ENCODE assay signal across 2 cellular contexts in the genomic region with DNA sequence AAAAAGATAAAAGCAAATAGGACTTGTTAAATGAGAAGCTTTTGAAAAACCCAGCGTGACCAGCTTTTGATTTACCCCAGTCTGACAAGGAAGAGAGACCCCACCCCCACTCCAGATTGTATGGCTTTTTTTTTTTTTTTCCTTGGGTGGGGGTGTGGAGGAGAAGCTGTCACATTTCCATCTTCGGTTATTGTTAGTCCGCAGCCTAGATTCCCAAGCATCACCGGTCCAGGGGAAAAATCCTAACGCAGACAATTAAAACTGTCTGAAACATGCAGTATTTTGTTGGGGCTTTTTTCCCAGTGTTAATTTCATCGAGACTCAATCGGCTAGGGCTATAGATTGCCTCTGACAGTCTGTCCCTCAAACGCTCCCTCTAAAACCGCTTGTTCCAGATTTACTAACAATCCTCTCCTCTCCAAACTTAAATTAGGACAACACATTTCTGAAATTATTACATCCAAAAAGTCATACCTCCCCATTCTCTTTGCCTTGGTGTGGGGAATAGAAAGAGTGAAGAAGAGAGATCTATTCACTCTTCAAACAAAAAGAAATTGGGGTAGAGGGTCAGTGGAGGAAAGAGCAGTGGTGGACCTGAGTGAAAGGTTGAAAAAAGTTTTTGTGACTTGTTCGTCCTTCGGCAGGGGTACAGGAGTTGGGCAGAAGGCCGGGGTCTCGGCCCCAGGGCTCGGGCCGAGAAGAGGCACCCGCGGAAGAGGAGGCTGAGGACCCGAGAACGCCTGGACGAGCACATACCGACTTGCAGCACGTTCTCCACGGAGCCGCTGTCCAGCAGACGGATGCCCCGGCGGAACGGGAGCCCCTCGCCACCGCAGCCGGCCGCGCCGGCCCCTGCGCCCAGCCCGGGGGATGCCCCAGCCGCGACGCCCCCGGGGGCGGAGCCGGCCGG.
A peak's percentile ranks its signal among the peaks of the same experiment; 100 is the strongest.
TF ChIP-seq lines count a peak whose summit lies in the region.

No MANE protein-coding gene starts in this region.

TF ChIP-seq in PFSK-1, 5 proteins besides CTCF, POLR2A, EP300 and RAD21:
- TF ChIP-seq, protein P1, sequence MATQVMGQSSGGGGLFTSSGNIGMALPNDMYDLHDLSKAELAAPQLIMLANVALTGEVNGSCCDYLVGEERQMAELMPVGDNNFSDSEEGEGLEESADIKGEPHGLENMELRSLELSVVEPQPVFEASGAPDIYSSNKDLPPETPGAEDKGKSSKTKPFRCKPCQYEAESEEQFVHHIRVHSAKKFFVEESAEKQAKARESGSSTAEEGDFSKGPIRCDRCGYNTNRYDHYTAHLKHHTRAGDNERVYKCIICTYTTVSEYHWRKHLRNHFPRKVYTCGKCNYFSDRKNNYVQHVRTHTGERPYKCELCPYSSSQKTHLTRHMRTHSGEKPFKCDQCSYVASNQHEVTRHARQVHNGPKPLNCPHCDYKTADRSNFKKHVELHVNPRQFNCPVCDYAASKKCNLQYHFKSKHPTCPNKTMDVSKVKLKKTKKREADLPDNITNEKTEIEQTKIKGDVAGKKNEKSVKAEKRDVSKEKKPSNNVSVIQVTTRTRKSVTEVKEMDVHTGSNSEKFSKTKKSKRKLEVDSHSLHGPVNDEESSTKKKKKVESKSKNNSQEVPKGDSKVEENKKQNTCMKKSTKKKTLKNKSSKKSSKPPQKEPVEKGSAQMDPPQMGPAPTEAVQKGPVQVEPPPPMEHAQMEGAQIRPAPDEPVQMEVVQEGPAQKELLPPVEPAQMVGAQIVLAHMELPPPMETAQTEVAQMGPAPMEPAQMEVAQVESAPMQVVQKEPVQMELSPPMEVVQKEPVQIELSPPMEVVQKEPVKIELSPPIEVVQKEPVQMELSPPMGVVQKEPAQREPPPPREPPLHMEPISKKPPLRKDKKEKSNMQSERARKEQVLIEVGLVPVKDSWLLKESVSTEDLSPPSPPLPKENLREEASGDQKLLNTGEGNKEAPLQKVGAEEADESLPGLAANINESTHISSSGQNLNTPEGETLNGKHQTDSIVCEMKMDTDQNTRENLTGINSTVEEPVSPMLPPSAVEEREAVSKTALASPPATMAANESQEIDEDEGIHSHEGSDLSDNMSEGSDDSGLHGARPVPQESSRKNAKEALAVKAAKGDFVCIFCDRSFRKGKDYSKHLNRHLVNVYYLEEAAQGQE (IDR thresholded peaks at IDR 0.05; ENCODE audit: insufficient read depth in 1 of 2, low read depth in 2 of 2, low read length in 2 of 2) = peak; percentile 82 to 86
- TF ChIP-seq SIN3A (IDR thresholded peaks at IDR 0.05; ENCODE audit: borderline replicate concordance, insufficient read depth, low read length) = no peak

TF ChIP-seq in K562, 482 proteins besides CTCF, POLR2A, EP300 and RAD21 (continued from another document):
- TF ChIP-seq CBX8 (IDR thresholded peaks at IDR 0.05; ENCODE audit: borderline replicate concordance, extremely low read depth, low read depth, low read length, poor library complexity, severe bottlenecking) (peak; percentile 96), FOXM1 (IDR thresholded peaks at IDR 0.05; ENCODE audit: low read depth) (no peak), FOXM1 (CRISPR knock-in tag; IDR thresholded peaks at IDR 0.05; ENCODE audit: low read depth) (0 out of 2 replicates have a peak, but pooled peaks have one; percentile 20), ZNF384 (IDR thresholded peaks at IDR 0.05; ENCODE audit: low read depth, low read length) (peak; percentile 45; the same call in 1 of the 2 replicates), TEAD1 (CRISPR knock-in tag; IDR thresholded peaks at IDR 0.05) (0 out of 4 replicates have a peak, but pooled peaks of 1 of the 2 experiments have one; percentile 9), PHF8 (IDR thresholded peaks at IDR 0.05; ENCODE audit: borderline replicate concordance, low read length) (no peak), RNF2 (IDR thresholded peaks at IDR 0.05) (0 out of 2 replicates have a peak, but pooled peaks have one; percentile 14), SIN3A (IDR thresholded peaks at IDR 0.05; ENCODE audit: borderline replicate concordance in 2 of 2, control insufficient read depth in 1 of 2, low read depth in 2 of 2, low read length in 2 of 2) (0 out of 4 replicates have a peak, but pooled peaks of 1 of the 2 experiments have one; percentile 32), CBX2 (IDR thresholded peaks at IDR 0.05; ENCODE audit: insufficient read depth, low read length, poor library complexity, severe bottlenecking) (peak; percentile 93)
- TF ChIP-seq, protein P2, sequence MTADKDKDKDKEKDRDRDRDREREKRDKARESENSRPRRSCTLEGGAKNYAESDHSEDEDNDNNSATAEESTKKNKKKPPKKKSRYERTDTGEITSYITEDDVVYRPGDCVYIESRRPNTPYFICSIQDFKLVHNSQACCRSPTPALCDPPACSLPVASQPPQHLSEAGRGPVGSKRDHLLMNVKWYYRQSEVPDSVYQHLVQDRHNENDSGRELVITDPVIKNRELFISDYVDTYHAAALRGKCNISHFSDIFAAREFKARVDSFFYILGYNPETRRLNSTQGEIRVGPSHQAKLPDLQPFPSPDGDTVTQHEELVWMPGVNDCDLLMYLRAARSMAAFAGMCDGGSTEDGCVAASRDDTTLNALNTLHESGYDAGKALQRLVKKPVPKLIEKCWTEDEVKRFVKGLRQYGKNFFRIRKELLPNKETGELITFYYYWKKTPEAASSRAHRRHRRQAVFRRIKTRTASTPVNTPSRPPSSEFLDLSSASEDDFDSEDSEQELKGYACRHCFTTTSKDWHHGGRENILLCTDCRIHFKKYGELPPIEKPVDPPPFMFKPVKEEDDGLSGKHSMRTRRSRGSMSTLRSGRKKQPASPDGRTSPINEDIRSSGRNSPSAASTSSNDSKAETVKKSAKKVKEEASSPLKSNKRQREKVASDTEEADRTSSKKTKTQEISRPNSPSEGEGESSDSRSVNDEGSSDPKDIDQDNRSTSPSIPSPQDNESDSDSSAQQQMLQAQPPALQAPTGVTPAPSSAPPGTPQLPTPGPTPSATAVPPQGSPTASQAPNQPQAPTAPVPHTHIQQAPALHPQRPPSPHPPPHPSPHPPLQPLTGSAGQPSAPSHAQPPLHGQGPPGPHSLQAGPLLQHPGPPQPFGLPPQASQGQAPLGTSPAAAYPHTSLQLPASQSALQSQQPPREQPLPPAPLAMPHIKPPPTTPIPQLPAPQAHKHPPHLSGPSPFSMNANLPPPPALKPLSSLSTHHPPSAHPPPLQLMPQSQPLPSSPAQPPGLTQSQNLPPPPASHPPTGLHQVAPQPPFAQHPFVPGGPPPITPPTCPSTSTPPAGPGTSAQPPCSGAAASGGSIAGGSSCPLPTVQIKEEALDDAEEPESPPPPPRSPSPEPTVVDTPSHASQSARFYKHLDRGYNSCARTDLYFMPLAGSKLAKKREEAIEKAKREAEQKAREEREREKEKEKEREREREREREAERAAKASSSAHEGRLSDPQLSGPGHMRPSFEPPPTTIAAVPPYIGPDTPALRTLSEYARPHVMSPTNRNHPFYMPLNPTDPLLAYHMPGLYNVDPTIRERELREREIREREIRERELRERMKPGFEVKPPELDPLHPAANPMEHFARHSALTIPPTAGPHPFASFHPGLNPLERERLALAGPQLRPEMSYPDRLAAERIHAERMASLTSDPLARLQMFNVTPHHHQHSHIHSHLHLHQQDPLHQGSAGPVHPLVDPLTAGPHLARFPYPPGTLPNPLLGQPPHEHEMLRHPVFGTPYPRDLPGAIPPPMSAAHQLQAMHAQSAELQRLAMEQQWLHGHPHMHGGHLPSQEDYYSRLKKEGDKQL (CRISPR knock-in tag; IDR thresholded peaks at IDR 0.05; ENCODE audit: borderline replicate concordance) = no peak
